ENCODE assay signal across 8 cellular contexts in the genomic region with DNA sequence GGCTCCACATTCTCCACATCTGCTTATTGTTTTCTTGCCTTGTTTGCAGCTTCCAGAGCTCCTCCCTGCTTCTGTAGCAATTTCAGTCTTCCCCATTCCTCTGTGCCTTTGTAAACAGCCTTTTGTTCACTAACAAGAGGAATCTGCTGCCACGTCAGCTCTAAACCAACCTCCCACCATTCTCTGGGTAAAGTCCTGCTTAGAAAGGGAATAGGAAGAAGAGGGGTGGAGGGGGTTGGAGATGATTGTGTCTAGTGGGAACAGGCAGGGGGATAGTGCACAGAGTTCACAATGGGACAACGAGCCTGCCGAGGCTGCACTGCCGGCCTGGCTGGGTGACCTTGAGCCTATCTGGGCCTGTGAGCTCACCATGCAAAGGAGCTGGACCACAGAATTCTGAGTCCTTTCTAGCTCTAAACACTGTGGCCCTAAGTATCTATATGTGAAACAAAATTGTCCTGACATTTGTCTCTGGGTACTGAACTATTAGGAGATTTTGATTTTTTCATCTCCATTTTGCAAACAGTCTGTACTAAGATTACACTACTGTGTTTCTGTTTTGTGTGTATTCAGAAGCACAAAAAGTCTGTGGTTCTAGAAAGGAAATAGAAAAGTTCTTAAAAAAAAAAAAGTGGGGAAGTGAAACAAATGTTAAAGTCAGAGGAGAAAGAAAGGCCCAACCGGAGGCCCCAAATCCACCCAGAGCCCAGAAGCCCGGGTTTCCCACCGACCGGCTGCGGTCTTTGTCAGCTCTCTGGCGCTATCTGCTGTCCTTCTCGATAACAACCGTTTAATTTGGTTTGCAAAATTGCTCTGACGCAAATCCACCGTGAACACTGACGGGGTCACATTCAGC. TPM values are rescaled to one million over a fixed set of nuclear protein-coding genes. Genes with fewer than 3 reads are reported as not detected.
DNase-seq lines count a peak whose midpoint lies in the region; ATAC-seq and TF ChIP-seq lines count a peak whose summit lies in the region.

No MANE protein-coding gene starts in this region.

- peak overlapping the region in 3 of 10 donors; percentile 4 to 41 (median 30) for H3K4me3 Mint-ChIP-seq in naive thymus-derived CD4-positive, alpha-beta T cell
- H3K4me3 Mint-ChIP-seq in stimulated activated naive B cell treated with anti-CD40 and anti-IgM and Interleukin-4, amounts not matched to agents 10 μg/mL and 1 μg/mL and 100 μg/mL, for 72 hours: peak overlapping the region; percentile 39 to 55

- no peak overlapping the region for H3K4me3 ChIP-seq in HL-60 (replicated peaks; ENCODE audit: insufficient read depth, low read length)
- no peak overlapping the region for H3K4me3 ChIP-seq in naive thymus-derived CD4-positive, alpha-beta T cell (ENCODE audit: low read length)

- no peaks in the 10 kb centered on the region for H3K9me3 ChIP-seq in naive thymus-derived CD4-positive, alpha-beta T cell (ENCODE audit: control insufficient read depth in 2 of 3, low read length in 3 of 3)

- peak; percentile 70 for ATAC-seq in esophagus mucosa
- ATAC-seq in naive thymus-derived CD4-positive, alpha-beta T cell: peak; percentile 96
- peak; percentile 96 to 97 for ATAC-seq in stimulated activated naive B cell treated with anti-CD40 and anti-IgM and Interleukin-4, amounts not matched to agents 10 μg/mL and 1 μg/mL and 100 μg/mL, for 72 hours (replicated peaks)

- intact Hi-C loops in naive thymus-derived CD4-positive, alpha-beta T cell (cut with micrococcal nuclease): loop anchor here (1.0 to 2.0 kb wide), 4 partner anchors 54 to 612 kb away; no protein-coding TSS in a partner anchor

- peaks cover 0 to 16% (median 12%) of the 10 kb centered on the region in 7 donors for H3K4me1 Mint-ChIP-seq in naive thymus-derived CD4-positive, alpha-beta T cell
- H3K4me1 Mint-ChIP-seq in stimulated activated naive B cell treated with anti-CD40 and anti-IgM and Interleukin-4, amounts not matched to agents 10 μg/mL and 1 μg/mL and 100 μg/mL, for 72 hours: peaks cover 23 to 37% of the 10 kb centered on the region in 2 donors

- no peak overlapping the region for H3K27ac ChIP-seq in HL-60 (replicated peaks)
- no peak overlapping the region for H3K27ac ChIP-seq in naive thymus-derived CD4-positive, alpha-beta T cell (ENCODE audit: low read depth, low read length)

- TF ChIP-seq CTCF in GM20000 (IDR thresholded peaks at IDR 0.05; ENCODE audit: extremely low read depth, missing control alignments): peak; percentile 59
- TF ChIP-seq CTCF in HL-60 (IDR thresholded peaks at IDR 0.05; ENCODE audit: insufficient read depth, low read length): peak; percentile 61

- H3K9me3 Mint-ChIP-seq in naive thymus-derived CD4-positive, alpha-beta T cell: no peaks in the 10 kb centered on the region
- H3K9me3 Mint-ChIP-seq in stimulated activated naive B cell treated with anti-CD40 and anti-IgM and Interleukin-4, amounts not matched to agents 10 μg/mL and 1 μg/mL and 100 μg/mL, for 72 hours: no peaks in the 10 kb centered on the region

- peaks cover 0 to 7% of the 10 kb centered on the region in 2 donors for H3K4me1 ChIP-seq in naive thymus-derived CD4-positive, alpha-beta T cell (ENCODE audit: control insufficient read depth in 2 of 2, insufficient read depth in 2 of 2, low read length in 2 of 2)

- CTCF ChIA-PET in naive thymus-derived CD4-positive, alpha-beta T cell (lab: Charles Lee): interaction anchor here (0.7 to 2.9 kb wide), 7 partner anchors 16 to 119 kb away, joined by 3 to 58 read pairs (median 3); no protein-coding TSS in a partner anchor

- peak; percentile 89 for DNase-seq in D341Med (ENCODE audit: low spot score)
- peak; percentile 90 for DNase-seq in GM20000 (ENCODE audit: low spot score)
- peak; percentile 46 to 63 for DNase-seq in HL-60 (ENCODE audit: low read depth in 1 of 2, low spot score in 1 of 2)
- DNase-seq in OCI-M2 (lab: John Stamatoyannopoulos, UW; ENCODE audit: unreplicated experiment): peak; percentile 18
- DNase-seq in activated T-cell treated with anti-CD3 and anti-CD28 coated beads, Interleukin-2, amount 50 U/mL, for 1 hour: peak; percentile 70
- peak; percentile 49 to 84 (median 77) for DNase-seq in naive thymus-derived CD4-positive, alpha-beta T cell
- DNase-seq in stimulated activated naive B cell treated with anti-CD40 and anti-IgM and Interleukin-4, amounts not matched to agents 10 μg/mL and 1 μg/mL and 100 μg/mL, for 72 hours: peak; percentile 85

- no peaks in the 10 kb centered on the region for H3K36me3 ChIP-seq in naive thymus-derived CD4-positive, alpha-beta T cell (ENCODE audit: control insufficient read depth in 2 of 3, insufficient read depth in 3 of 3, low read length in 3 of 3)

- no peaks in the 10 kb centered on the region for H3K27me3 ChIP-seq in HL-60 (ENCODE audit: insufficient read depth, poor library complexity, severe bottlenecking)
- H3K27me3 ChIP-seq in naive thymus-derived CD4-positive, alpha-beta T cell (ENCODE audit: control insufficient read depth in 2 of 2, insufficient read depth in 2 of 2, low read length in 2 of 2): no peaks in the 10 kb centered on the region

- peaks cover 0 to 16% (median 0%) of the 10 kb centered on the region in 5 donors for H3K27me3 Mint-ChIP-seq in naive thymus-derived CD4-positive, alpha-beta T cell
- H3K27me3 Mint-ChIP-seq in stimulated activated naive B cell treated with anti-CD40 and anti-IgM and Interleukin-4, amounts not matched to agents 10 μg/mL and 1 μg/mL and 100 μg/mL, for 72 hours: no peaks in the 10 kb centered on the region

- POLR2A ChIA-PET in naive thymus-derived CD4-positive, alpha-beta T cell (lab: Charles Lee): interaction anchor here (0.8 kb wide), 1 partner anchor 107 kb away, joined by 3 read pairs; no protein-coding TSS in a partner anchor

- H3K27ac Mint-ChIP-seq in naive thymus-derived CD4-positive, alpha-beta T cell: peak overlapping the region in 8 of 9 donors; percentile 23 to 87 (median 69)
- peak overlapping the region; percentile 84 for H3K27ac Mint-ChIP-seq in stimulated activated naive B cell treated with anti-CD40 and anti-IgM and Interleukin-4, amounts not matched to agents 10 μg/mL and 1 μg/mL and 100 μg/mL, for 72 hours

- H3K36me3 Mint-ChIP-seq in naive thymus-derived CD4-positive, alpha-beta T cell: no peaks in the 10 kb centered on the region
- no peaks in the 10 kb centered on the region for H3K36me3 Mint-ChIP-seq in stimulated activated naive B cell treated with anti-CD40 and anti-IgM and Interleukin-4, amounts not matched to agents 10 μg/mL and 1 μg/mL and 100 μg/mL, for 72 hours

RNA-seq across cellular contexts. Expression of a gene that starts 1.4 kb away (rescaled TPM):
- not detected for total RNA-seq in esophagus mucosa
- under 1 TPM in 1 of 5 experiments, not detected in 4; 0.12 TPM for total RNA-seq in naive thymus-derived CD4-positive, alpha-beta T cell
- under 1 TPM in 1 of 2 donors, not detected in 1; 0.05 TPM for polyA plus RNA-seq in naive thymus-derived CD4-positive, alpha-beta T cell

RNA-seq across cellular contexts. Expression of a gene that starts 34.1 kb away (rescaled TPM):
- total RNA-seq in esophagus mucosa: 75.6 TPM
- 10 to 100 TPM; 40.9 to 80.4 (median 44.9) TPM for total RNA-seq in naive thymus-derived CD4-positive, alpha-beta T cell
- 10 to 100 TPM; 57.9 to 63.9 TPM for polyA plus RNA-seq in naive thymus-derived CD4-positive, alpha-beta T cell

Comparison
In these comparisons a context has a peak if more than half of its experiments do, and no peak if none do; other contexts are left out.
1. DNase-seq: peak in every context shown above with its lines; median percentile 90 in GM20000; 89 in D341Med; 85 in stimulated activated naive B cell treated with anti-CD40 and anti-IgM and Interleukin-4, amounts not matched to agents 10 μg/mL and 1 μg/mL and 100 μg/mL, for 72 hours; 77 in naive thymus-derived CD4-positive, alpha-beta T cell; 70 in activated T-cell treated with anti-CD3 and anti-CD28 coated beads, Interleukin-2, amount 50 U/mL, for 1 hour; 54 in HL-60; 18 in OCI-M2.